ENCODE assay signal across 32 cellular contexts in the genomic region with DNA sequence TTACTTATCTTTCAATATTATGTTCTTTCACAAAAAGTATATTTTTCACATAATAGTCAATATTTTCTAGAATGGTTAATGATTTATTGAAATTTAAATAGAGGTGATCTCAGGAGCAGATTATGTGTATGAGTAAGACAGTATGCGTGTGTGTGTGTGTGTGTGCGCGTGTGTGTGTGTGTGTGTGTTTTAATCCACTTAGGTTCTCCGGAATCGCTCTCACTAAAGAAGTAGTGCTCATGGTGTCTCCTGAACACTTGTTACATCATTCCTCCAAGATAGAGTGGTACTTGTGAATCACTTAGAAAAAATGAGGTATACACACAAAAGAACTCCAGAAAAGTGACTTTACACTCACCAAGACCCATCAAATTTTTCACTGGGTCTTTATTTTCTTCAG.
DNase-seq lines count a peak whose midpoint lies in the region; ATAC-seq and TF ChIP-seq lines count a peak whose summit lies in the region.
"Had no signal": no experiment of that assay in that cellular context is flagged by ENCODE, and none has a peak within 500 bp of the region (broad histone marks: within the 10 kb centered on the region; RNA-seq: fewer than 3 reads in every experiment).

No MANE protein-coding gene starts in this region.

- intact Hi-C loops in lower lobe of right lung (cut with DNase I): no loop called here
- intact Hi-C loops in left cardiac atrium (cut with DNase I): no loop called here
- intact Hi-C loops in testis (cut with DNase I; ENCODE audit: low total_unique reads): no loop called here
- intact Hi-C loops in posterior cingulate gyrus (cut with DNase I): no loop called here

- no peaks in the 10 kb centered on the region for H3K4me1 Mint-ChIP-seq in activated CD8-positive, alpha-beta memory T cell treated with anti-CD3 and anti-CD28 coated beads, Interleukin-2, amount 10 ng/mL, durations not matched to agents 7 days and 5 days
- H3K4me1 Mint-ChIP-seq: activated naive CD8-positive, alpha-beta T cell treated with anti-CD3 and anti-CD28 coated beads, Interleukin-2, amount 10 ng/mL, durations not matched to agents 7 days and 5 days; nephron; stimulated activated memory B cell treated with anti-CD40 and anti-IgM and Interleukin-4, amounts not matched to agents 10 μg/mL and 1 μg/mL and 100 μg/mL, for 72 hours had no signal

- TF ChIP-seq CTCF in AG10803 (conservative IDR thresholded peaks at IDR 0.05; ENCODE audit: low read length) (no peak), astrocyte of the spinal cord (IDR thresholded peaks at IDR 0.05; ENCODE audit: low read depth, low read length) (no peak), lower lobe of right lung (IDR thresholded peaks at IDR 0.05) (no peak), testis (IDR thresholded peaks at IDR 0.05) (no peak)

- H3K4me3 Mint-ChIP-seq in activated CD8-positive, alpha-beta memory T cell treated with anti-CD3 and anti-CD28 coated beads, Interleukin-2, amount 10 ng/mL, durations not matched to agents 7 days and 5 days: no peak overlapping the region
- H3K4me3 Mint-ChIP-seq: activated naive CD8-positive, alpha-beta T cell treated with anti-CD3 and anti-CD28 coated beads, Interleukin-2, amount 10 ng/mL, durations not matched to agents 7 days and 5 days; CD4-positive, alpha-beta T cell; endodermal cell; nephron; stimulated activated memory B cell treated with anti-CD40 and anti-IgM and Interleukin-4, amounts not matched to agents 10 μg/mL and 1 μg/mL and 100 μg/mL, for 72 hours; T-helper 1 cell treated with Interleukin-12 subunit alpha and Interleukin-12 subunit beta and Interleukin-4 antibody, amounts not matched to agents 30 μg/mL and 1 μg/mL, for 36 hours had no signal

- 74 to 83% methylated on average over 5 of the region's 5 CpGs for WGBS in testis, 2 donors

- ATAC-seq in lower lobe of right lung (peak; percentile 79), left cardiac atrium (no peak)
- ATAC-seq in activated CD8-positive, alpha-beta memory T cell treated with anti-CD3 and anti-CD28 coated beads, Interleukin-2, amount 10 ng/mL, durations not matched to agents 7 days and 5 days: no peak
- ATAC-seq: left lobe of liver; stimulated activated memory B cell treated with anti-CD40 and anti-IgM and Interleukin-4, amounts not matched to agents 10 μg/mL and 1 μg/mL and 100 μg/mL, for 72 hours had no signal

- CTCF ChIA-PET in activated CD8-positive, alpha-beta memory T cell treated with anti-CD3 and anti-CD28 coated beads, Interleukin-2, amount 10 ng/mL, durations not matched to agents 7 days and 5 days (lab: Charles Lee): no interaction called here

- in situ Hi-C loops in astrocyte of the spinal cord (cut with HindIII; ENCODE audit: low sequenced_read_pairs): no loop called here

- H3K9me3 ChIP-seq in lower lobe of right lung (no peaks in the 10 kb centered on the region), testis (no peaks in the 10 kb centered on the region)
- H3K9me3 ChIP-seq: colonic mucosa, Peyer's patch, vagina had no signal

- H3K4me3 ChIP-seq in AG10803 (ENCODE audit: low read length) (no peak overlapping the region), astrocyte of the spinal cord (ENCODE audit: low read depth, low read length) (no peak overlapping the region), lower lobe of right lung (no peak overlapping the region), testis (no peak overlapping the region)
- H3K4me3 ChIP-seq: colonic mucosa, Peyer's patch, suprapubic skin, vagina had no signal

- H3K36me3 ChIP-seq in lower lobe of right lung (no peaks in the 10 kb centered on the region), testis (ENCODE audit: low read depth, missing control alignments) (no peaks in the 10 kb centered on the region)
- H3K36me3 ChIP-seq: brain microvascular endothelial cell, colonic mucosa, Peyer's patch, suprapubic skin, vagina had no signal

- no peak overlapping the region for H3K27ac ChIP-seq in lower lobe of right lung
- H3K27ac ChIP-seq in testis: no peak overlapping the region
- H3K27ac ChIP-seq: brain microvascular endothelial cell, colonic mucosa, Peyer's patch, suprapubic skin, vagina, VCaP had no signal

- no peaks in the 10 kb centered on the region for H3K36me3 Mint-ChIP-seq in activated CD8-positive, alpha-beta memory T cell treated with anti-CD3 and anti-CD28 coated beads, Interleukin-2, amount 10 ng/mL, durations not matched to agents 7 days and 5 days
- H3K36me3 Mint-ChIP-seq: activated naive CD8-positive, alpha-beta T cell treated with anti-CD3 and anti-CD28 coated beads, Interleukin-2, amount 10 ng/mL, durations not matched to agents 7 days and 5 days; stimulated activated memory B cell treated with anti-CD40 and anti-IgM and Interleukin-4, amounts not matched to agents 10 μg/mL and 1 μg/mL and 100 μg/mL, for 72 hours had no signal

- peak; percentile 12 for DNase-seq in AG10803 (ENCODE audit: low read depth)
- DNase-seq in HS-27A (ENCODE audit: low read depth): peak; percentile 15
- DNase-seq in astrocyte of the spinal cord (ENCODE audit: low read depth, low spot score): peak; percentile 69
- DNase-seq in lower lobe of right lung: peak; percentile 55
- no peak for DNase-seq in left cardiac atrium
- DNase-seq in testis: no peak
- no peak for DNase-seq in posterior cingulate gyrus
- no peak for DNase-seq in activated CD8-positive, alpha-beta memory T cell treated with anti-CD3 and anti-CD28 coated beads, Interleukin-2, amount 10 ng/mL, durations not matched to agents 7 days and 5 days
- DNase-seq: activated CD8-positive, alpha-beta memory T cell treated with anti-CD3 and anti-CD28 coated beads, Interleukin-2, amount 50 U/mL, for 4 hours; activated naive CD8-positive, alpha-beta T cell treated with anti-CD3 and anti-CD28 coated beads, Interleukin-2, amount 10 ng/mL, durations not matched to agents 7 days and 5 days; brain microvascular endothelial cell; CD4-positive, alpha-beta T cell; colonic mucosa; DND-41; endodermal cell; GOT3; head of caudate nucleus; IMR-90; NCI-H1417 treated with DMSO at 0.1 percent for 48 hours; NCI-H2107; NCI-H510A treated with DMSO at 0.1 percent for 48 hours; Peyer's patch; stimulated activated CD4-positive, alpha-beta T cell treated with anti-CD3 and anti-CD28 coated beads, Interleukin-1b, Interleukin-23, amount 100 ng/mL, for 48 hours had no signal

- H3K27me3 ChIP-seq in lower lobe of right lung (ENCODE audit: low read depth) (no peaks in the 10 kb centered on the region), testis (no peaks in the 10 kb centered on the region)
- H3K27me3 ChIP-seq: brain microvascular endothelial cell, colonic mucosa, Peyer's patch, suprapubic skin, vagina had no signal

- H3K27ac Mint-ChIP-seq in activated CD8-positive, alpha-beta memory T cell treated with anti-CD3 and anti-CD28 coated beads, Interleukin-2, amount 10 ng/mL, durations not matched to agents 7 days and 5 days: no peak overlapping the region
- H3K27ac Mint-ChIP-seq: activated naive CD8-positive, alpha-beta T cell treated with anti-CD3 and anti-CD28 coated beads, Interleukin-2, amount 10 ng/mL, durations not matched to agents 7 days and 5 days; activated T-helper 2 cell treated with anti-CD3 and anti-CD28 coated beads, Interferon-gamma antibody, Interleukin-2, Interleukin-4, amounts not matched to agents 10 μg/mL and 5 μg/mL and 100 μg/mL, durations not matched to agents 14 hours and 24 hours and 36 hours; CD4-positive, alpha-beta T cell; endodermal cell; nephron; stimulated activated memory B cell treated with anti-CD40 and anti-IgM and Interleukin-4, amounts not matched to agents 10 μg/mL and 1 μg/mL and 100 μg/mL, for 72 hours; T-helper 1 cell treated with Interleukin-12 subunit alpha and Interleukin-12 subunit beta and Interleukin-4 antibody, amounts not matched to agents 30 μg/mL and 1 μg/mL, for 36 hours had no signal

- TF ChIP-seq POLR2A in testis (IDR thresholded peaks at IDR 0.05): no peak

- no peaks in the 10 kb centered on the region for H3K27me3 Mint-ChIP-seq in activated CD8-positive, alpha-beta memory T cell treated with anti-CD3 and anti-CD28 coated beads, Interleukin-2, amount 10 ng/mL, durations not matched to agents 7 days and 5 days
- H3K27me3 Mint-ChIP-seq: activated naive CD8-positive, alpha-beta T cell treated with anti-CD3 and anti-CD28 coated beads, Interleukin-2, amount 10 ng/mL, durations not matched to agents 7 days and 5 days; CD4-positive, alpha-beta T cell; progenitor cell of endocrine pancreas; stimulated activated memory B cell treated with anti-CD40 and anti-IgM and Interleukin-4, amounts not matched to agents 10 μg/mL and 1 μg/mL and 100 μg/mL, for 72 hours had no signal

- H3K4me1 ChIP-seq in lower lobe of right lung: no peaks in the 10 kb centered on the region
- H3K4me1 ChIP-seq in testis: peaks cover 8% of the 10 kb centered on the region
- H3K4me1 ChIP-seq: colonic mucosa, Peyer's patch, suprapubic skin, vagina had no signal

- no peaks in the 10 kb centered on the region for H3K9me3 Mint-ChIP-seq in activated CD8-positive, alpha-beta memory T cell treated with anti-CD3 and anti-CD28 coated beads, Interleukin-2, amount 10 ng/mL, durations not matched to agents 7 days and 5 days (ENCODE audit: low read depth)
- H3K9me3 Mint-ChIP-seq: activated naive CD8-positive, alpha-beta T cell treated with anti-CD3 and anti-CD28 coated beads, Interleukin-2, amount 10 ng/mL, durations not matched to agents 7 days and 5 days; activated T-helper 2 cell treated with anti-CD3 and anti-CD28 coated beads, Interferon-gamma antibody, Interleukin-2, Interleukin-4, amounts not matched to agents 10 μg/mL and 5 μg/mL and 100 μg/mL, durations not matched to agents 14 hours and 24 hours and 36 hours; endodermal cell; T-helper 1 cell treated with Interleukin-12 subunit alpha and Interleukin-12 subunit beta and Interleukin-4 antibody, amounts not matched to agents 30 μg/mL and 1 μg/mL, for 36 hours had no signal

Comparison
In these comparisons a context has a peak if more than half of its experiments do, and no peak if none do; other contexts are left out.
1. DNase-seq: peak in AG10803 (single experiment), HS-27A (single experiment), astrocyte of the spinal cord (single experiment) and lower lobe of right lung (single experiment); none in left cardiac atrium (single experiment), testis (single experiment), posterior cingulate gyrus (0 of 10) and activated CD8-positive, alpha-beta memory T cell treated with anti-CD3 and anti-CD28 coated beads, Interleukin-2, amount 10 ng/mL, durations not matched to agents 7 days and 5 days (single experiment).
2. ATAC-seq: peak in lower lobe of right lung (2 of 2); none in left cardiac atrium (0 of 2) and activated CD8-positive, alpha-beta memory T cell treated with anti-CD3 and anti-CD28 coated beads, Interleukin-2, amount 10 ng/mL, durations not matched to agents 7 days and 5 days (single experiment).